Comparison of ENCODE assay signal across 27 cellular contexts in the genomic region with DNA sequence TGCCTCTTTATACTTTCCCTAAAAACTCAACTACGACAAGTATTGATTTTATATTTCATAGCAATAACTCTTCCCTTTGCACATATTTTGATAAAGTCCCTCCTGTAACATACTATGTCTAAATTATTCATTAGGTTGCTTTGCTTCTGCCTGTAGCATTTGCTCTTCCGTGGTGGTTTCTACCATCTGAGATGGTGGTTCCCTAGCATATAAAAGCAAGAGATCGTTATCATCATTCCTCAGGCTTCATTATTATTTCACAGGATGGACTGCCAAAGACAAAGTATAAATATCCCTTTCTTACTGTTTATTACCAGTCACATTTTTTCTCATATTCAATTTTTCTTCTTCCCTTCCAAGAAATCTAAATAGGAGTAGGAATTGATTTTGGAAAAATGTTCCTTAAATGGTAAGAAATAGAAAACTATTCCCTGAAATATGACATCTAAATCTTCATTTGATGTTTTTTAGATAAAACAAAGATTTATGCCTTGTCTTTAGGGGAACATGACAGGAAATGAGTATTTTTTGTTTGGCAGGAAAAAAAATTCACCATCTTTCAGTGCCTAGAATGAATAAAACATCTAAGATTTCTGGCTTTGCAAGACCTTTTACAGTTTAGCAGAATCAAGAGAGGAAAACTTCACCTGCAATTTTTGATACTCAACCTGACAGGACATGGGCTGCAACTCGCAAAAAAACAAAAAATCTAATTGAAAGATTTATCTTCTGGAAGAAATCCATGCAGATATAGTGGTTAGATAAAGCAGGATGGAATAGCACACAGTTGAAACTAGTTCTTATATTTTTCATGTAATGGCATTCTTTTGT.
"Had no signal": no experiment of that assay in that cellular context is flagged by ENCODE, and none has a peak within 500 bp of the region (broad histone marks: within the 10 kb centered on the region; RNA-seq: fewer than 3 reads in every experiment).

No MANE protein-coding gene starts in this region.

- H3K36me3 ChIP-seq: adrenal gland, breast epithelium, left ventricle myocardium inferior, stomach, tibial nerve had no signal

- H3K27ac Mint-ChIP-seq: activated B cell treated with CpG ODN at 0.5 μM for 24 hours; activated CD4-positive, alpha-beta T cell treated with anti-CD3 and anti-CD28 coated beads for 36 hours; activated naive CD8-positive, alpha-beta T cell treated with anti-CD3 and anti-CD28 coated beads for 36 hours; activated T-cell treated with anti-CD3 and anti-CD28 coated beads, Interleukin-2, amount 50 U/mL, for 72 hours; natural killer cell treated with Interleukin-12 subunit alpha and Interleukin-12 subunit beta and Interleukin-15 and Interleukin-18, amount 100 ng/mL, for 72 hours; progenitor cell of endocrine pancreas; stimulated activated memory B cell treated with anti-CD40 and anti-IgM and Interleukin-4, amounts not matched to agents 10 μg/mL and 1 μg/mL and 100 μg/mL, for 72 hours; T-helper 2 cell treated with Interferon-gamma antibody and Interleukin-4, amounts not matched to agents 5 μg/mL and 100 μg/mL, for 36 hours had no signal

- H3K9me3 ChIP-seq: adrenal gland, breast epithelium, left ventricle myocardium inferior, mucosa of descending colon, stomach had no signal

- H3K4me1 Mint-ChIP-seq: activated B cell treated with CpG ODN at 0.5 μM for 24 hours; activated CD4-positive, alpha-beta T cell treated with anti-CD3 and anti-CD28 coated beads for 36 hours; activated naive CD8-positive, alpha-beta T cell treated with anti-CD3 and anti-CD28 coated beads for 36 hours; central memory CD8-positive, alpha-beta T cell; stimulated activated memory B cell treated with anti-CD40 and anti-IgM and Interleukin-4, amounts not matched to agents 10 μg/mL and 1 μg/mL and 100 μg/mL, for 72 hours had no signal

- ATAC-seq: activated CD4-positive, alpha-beta T cell treated with anti-CD3 and anti-CD28 coated beads for 36 hours; activated T-cell treated with anti-CD3 and anti-CD28 coated beads, Interleukin-2, amount 50 U/mL, for 72 hours; mucosa of descending colon; natural killer cell treated with Interleukin-12 subunit alpha and Interleukin-12 subunit beta and Interleukin-15 and Interleukin-18, amount 100 ng/mL, for 72 hours; sciatic nerve; stimulated activated memory B cell treated with anti-CD40 and anti-IgM and Interleukin-4, amounts not matched to agents 10 μg/mL and 1 μg/mL and 100 μg/mL, for 72 hours had no signal

- H3K27me3 ChIP-seq: adrenal gland, breast epithelium, stomach, tibial nerve had no signal

- H3K9me3 Mint-ChIP-seq: activated B cell treated with CpG ODN at 0.5 μM for 24 hours; activated T-cell treated with anti-CD3 and anti-CD28 coated beads, Interleukin-2, amount 50 U/mL, for 72 hours; central memory CD8-positive, alpha-beta T cell; natural killer cell treated with Interleukin-12 subunit alpha and Interleukin-12 subunit beta and Interleukin-15 and Interleukin-18, amount 100 ng/mL, for 72 hours; T-helper 2 cell treated with Interferon-gamma antibody and Interleukin-4, amounts not matched to agents 5 μg/mL and 100 μg/mL, for 36 hours had no signal

- H3K27ac ChIP-seq: adrenal gland, breast epithelium, left ventricle myocardium inferior, skin epidermis, stomach had no signal

- H3K4me1 ChIP-seq: breast epithelium, left ventricle myocardium inferior, stomach had no signal

- DNase-seq: activated B cell treated with CpG ODN at 0.5 μM for 24 hours; activated CD4-positive, alpha-beta T cell treated with anti-CD3 and anti-CD28 coated beads for 36 hours; activated CD4-positive, alpha-beta T cell treated with anti-CD3 and anti-CD28 coated beads, Interleukin-2, amount 50 U/mL, for 4 hours; activated naive CD4-positive, alpha-beta T cell treated with Interleukin-2 at 50 U/mL for 16 hours; activated naive CD8-positive, alpha-beta T cell treated with anti-CD3 and anti-CD28 coated beads for 36 hours; activated T-cell treated with anti-CD3 and anti-CD28 coated beads for 4 hours; activated T-cell treated with anti-CD3 and anti-CD28 coated beads, Interleukin-2, amount 50 U/mL, for 72 hours; adrenal gland; dermis blood vessel endothelial cell; effector CD8-positive, alpha-beta T cell; left ventricle myocardium inferior; mucosa of descending colon; stimulated activated CD4-positive, alpha-beta T cell treated with anti-CD3 and anti-CD28 coated beads, Interleukin-1b, Interleukin-23, amount 100 ng/mL, for 48 hours; stimulated activated CD4-positive, alpha-beta T cell treated with anti-CD3 and anti-CD28 coated beads, Interleukin-4, amount 100 ng/mL, for 4 hours; stimulated activated CD8-positive, alpha-beta memory T cell treated with anti-CD3 and anti-CD28 coated beads, Interleukin-4, amount 100 ng/mL, for 48 hours; stomach; T-helper 1 cell had no signal

- H3K36me3 Mint-ChIP-seq: activated naive CD8-positive, alpha-beta T cell treated with anti-CD3 and anti-CD28 coated beads for 36 hours; natural killer cell treated with Interleukin-12 subunit alpha and Interleukin-12 subunit beta and Interleukin-15 and Interleukin-18, amount 100 ng/mL, for 72 hours; stimulated activated memory B cell treated with anti-CD40 and anti-IgM and Interleukin-4, amounts not matched to agents 10 μg/mL and 1 μg/mL and 100 μg/mL, for 72 hours had no signal

- H3K27me3 Mint-ChIP-seq: activated B cell treated with CpG ODN at 0.5 μM for 24 hours; activated CD4-positive, alpha-beta T cell treated with anti-CD3 and anti-CD28 coated beads for 36 hours; activated naive CD8-positive, alpha-beta T cell treated with anti-CD3 and anti-CD28 coated beads for 36 hours; central memory CD8-positive, alpha-beta T cell; natural killer cell treated with Interleukin-12 subunit alpha and Interleukin-12 subunit beta and Interleukin-15 and Interleukin-18, amount 100 ng/mL, for 72 hours; progenitor cell of endocrine pancreas; stimulated activated memory B cell treated with anti-CD40 and anti-IgM and Interleukin-4, amounts not matched to agents 10 μg/mL and 1 μg/mL and 100 μg/mL, for 72 hours had no signal

- H3K4me3 ChIP-seq: adrenal gland, breast epithelium, left ventricle myocardium inferior, lung, mucosa of descending colon, skin epidermis, stomach, tibial nerve had no signal

- H3K4me3 Mint-ChIP-seq: activated B cell treated with CpG ODN at 0.5 μM for 24 hours; activated CD4-positive, alpha-beta T cell treated with anti-CD3 and anti-CD28 coated beads for 36 hours; activated naive CD8-positive, alpha-beta T cell treated with anti-CD3 and anti-CD28 coated beads for 36 hours; activated T-cell treated with anti-CD3 and anti-CD28 coated beads, Interleukin-2, amount 50 U/mL, for 72 hours; central memory CD8-positive, alpha-beta T cell; natural killer cell treated with Interleukin-12 subunit alpha and Interleukin-12 subunit beta and Interleukin-15 and Interleukin-18, amount 100 ng/mL, for 72 hours; stimulated activated memory B cell treated with anti-CD40 and anti-IgM and Interleukin-4, amounts not matched to agents 10 μg/mL and 1 μg/mL and 100 μg/mL, for 72 hours; T-helper 2 cell treated with Interferon-gamma antibody and Interleukin-4, amounts not matched to agents 5 μg/mL and 100 μg/mL, for 36 hours had no signal
